Comparison of ENCODE assay signal across 20 cellular contexts in genomic region chr3:31096661-31097060, GRCh38.
DNase-seq lines count a peak whose midpoint lies in the region; ATAC-seq and TF ChIP-seq lines count a peak whose summit lies in the region.
"Had no signal": no experiment of that assay in that cellular context is flagged by ENCODE, and none has a peak within 500 bp of the region (broad histone marks: within the 10 kb centered on the region; RNA-seq: fewer than 3 reads in every experiment).

No MANE protein-coding gene starts in this region.

- peaks cover 0 to 5% (median 0%) of the 10 kb centered on the region in 11 experiments; a peak in 1 of 22 replicates for H3K9me3 ChIP-seq in BLaER1 treated with 17β-estradiol and CSF1 and Interleukin-3, amounts not matched to agents 10 nM and 100 nM (replicated peaks in 1 of 11)
- H3K9me3 ChIP-seq in SJSA1 (replicated peaks) (no peaks in the 10 kb centered on the region), SK-N-SH (no peaks in the 10 kb centered on the region)
- H3K9me3 ChIP-seq: right lobe of liver had no signal

- H3F3A ChIP-seq in SK-N-SH (replicated peaks; ENCODE audit: insufficient read depth): no peaks in the 10 kb centered on the region

- H4K20me1 ChIP-seq in BLaER1 treated with 17β-estradiol and CSF1 and Interleukin-3, amounts not matched to agents 10 nM and 100 nM: no peaks in the 10 kb centered on the region
- H4K20me1 ChIP-seq in SK-N-SH (ENCODE audit: insufficient read depth): no peaks in the 10 kb centered on the region

- TF ChIP-seq CTCF in mesothelial cell of epicardium (IDR thresholded peaks at IDR 0.05; ENCODE audit: unreplicated experiment) (no peak), SK-N-SH (IDR thresholded peaks at IDR 0.05) (no peak)

- H3K4me1 Mint-ChIP-seq in mesothelial cell of epicardium (peaks cover 28% of the 10 kb centered on the region), immature natural killer cell (peaks cover 0 to 9% of the 10 kb centered on the region in 2 donors)

- no peaks in the 10 kb centered on the region for H3K36me3 Mint-ChIP-seq in mesothelial cell of epicardium
- no peaks in the 10 kb centered on the region for H3K36me3 Mint-ChIP-seq in immature natural killer cell
- H3K36me3 Mint-ChIP-seq: CD8-positive, alpha-beta T cell had no signal

- H3K4me1 ChIP-seq in BLaER1 treated with 17β-estradiol and CSF1 and Interleukin-3, amounts not matched to agents 10 nM and 100 nM: peaks cover 8 to 24% (median 12%) of the 10 kb centered on the region in 10 experiments
- peaks cover 35% of the 10 kb centered on the region for H3K4me1 ChIP-seq in SJSA1 (replicated peaks)
- H3K4me1 ChIP-seq in SK-N-SH (ENCODE audit: control insufficient read depth in 1 of 2, insufficient read depth in 2 of 2, low read depth in 1 of 2, low read length in 1 of 2): no peaks in the 10 kb centered on the region

- POLR2A ChIA-PET in SK-N-SH (lab: Yijun Ruan, JAX): no interaction called here

- H3K27me3 Mint-ChIP-seq in mesothelial cell of epicardium (ENCODE audit: low read depth) (no peaks in the 10 kb centered on the region), immature natural killer cell (ENCODE audit: low read depth in 3 of 3) (no peaks in the 10 kb centered on the region)
- H3K27me3 Mint-ChIP-seq: stimulated activated naive CD8-positive, alpha-beta T cell treated with anti-CD3 and anti-CD28 coated beads, Interleukin-15, Interleukin-2, amounts not matched to agents 100 ng/mL and 50 ng/mL, for 24 hours had no signal

- H3K9me3 Mint-ChIP-seq in mesothelial cell of epicardium (no peaks in the 10 kb centered on the region), immature natural killer cell (peaks cover 0 to 3% (median 0%) of the 10 kb centered on the region in 6 donors)
- H3K9me3 Mint-ChIP-seq: activated B cell treated with CpG ODN at 0.5 μM for 24 hours; CD8-positive, alpha-beta T cell; stimulated activated naive CD8-positive, alpha-beta T cell treated with anti-CD3 and anti-CD28 coated beads, Interleukin-15, Interleukin-2, amounts not matched to agents 100 ng/mL and 50 ng/mL, for 24 hours had no signal

- no peak for TF ChIP-seq RAD21 in SK-N-SH (IDR thresholded peaks at IDR 0.05; ENCODE audit: low read length)

- WGBS in SK-N-SH (ENCODE audit: low lambda C conversion rate): 53% methylated on average over 3 of the region's 3 CpGs

- TF ChIP-seq EP300 in SK-N-SH (IDR thresholded peaks at IDR 0.05; ENCODE audit: borderline replicate concordance in 1 of 2, low read depth in 1 of 2, low read length in 1 of 2): no peak

- H3K27ac Mint-ChIP-seq in mesothelial cell of epicardium (peak overlapping the region; percentile 5), immature natural killer cell (no peak overlapping the region)
- H3K27ac Mint-ChIP-seq: activated B cell treated with CpG ODN at 0.5 μM for 24 hours; activated T-helper 2 cell treated with anti-CD3 and anti-CD28 coated beads, Interferon-gamma antibody, Interleukin-2, Interleukin-4, amounts not matched to agents 10 μg/mL and 5 μg/mL and 100 μg/mL, durations not matched to agents 14 hours and 24 hours and 36 hours; CD8-positive, alpha-beta T cell; stimulated activated naive CD8-positive, alpha-beta T cell treated with anti-CD3 and anti-CD28 coated beads, Interleukin-15, Interleukin-2, amounts not matched to agents 100 ng/mL and 50 ng/mL, for 24 hours had no signal

- no peak overlapping the region for H3K4me3 ChIP-seq in BLaER1 treated with 17β-estradiol and CSF1 and Interleukin-3, amounts not matched to agents 10 nM and 100 nM
- H3K4me3 ChIP-seq in SJSA1 (no peak overlapping the region), SK-N-SH (ENCODE audit: low read depth in 2 of 2, low read length in 1 of 2) (no peak overlapping the region)
- H3K4me3 ChIP-seq: right lobe of liver had no signal

- H3K4me3 Mint-ChIP-seq in mesothelial cell of epicardium (no peak overlapping the region), immature natural killer cell (no peak overlapping the region)
- H3K4me3 Mint-ChIP-seq: activated B cell treated with CpG ODN at 0.5 μM for 24 hours; CD8-positive, alpha-beta T cell; stimulated activated naive CD8-positive, alpha-beta T cell treated with anti-CD3 and anti-CD28 coated beads, Interleukin-15, Interleukin-2, amounts not matched to agents 100 ng/mL and 50 ng/mL, for 24 hours had no signal

- no peaks in the 10 kb centered on the region for H3K36me3 ChIP-seq in BLaER1 treated with 17β-estradiol and CSF1 and Interleukin-3, amounts not matched to agents 10 nM and 100 nM
- H3K36me3 ChIP-seq in SJSA1 (no peaks in the 10 kb centered on the region), SK-N-SH (replicated peaks in 1 of 2; ENCODE audit: control insufficient read depth in 1 of 2, insufficient read depth in 2 of 2, low read length in 1 of 2) (no peaks in the 10 kb centered on the region)
- H3K36me3 ChIP-seq: right lobe of liver had no signal

- peak; percentile 47 for ATAC-seq in HG03175 (IDR thresholded peaks at IDR 0.05; ENCODE audit: unreplicated experiment)
- ATAC-seq in GM19467 (IDR thresholded peaks at IDR 0.05; ENCODE audit: unreplicated experiment): no peak
- ATAC-seq: CD8-positive, alpha-beta T cell; left ventricle myocardium superior; right lobe of liver had no signal

- peak overlapping the region; percentile 0 to 58 (median 34); a peak in 17 of 22 replicates for H3K4me2 ChIP-seq in BLaER1 treated with 17β-estradiol and CSF1 and Interleukin-3, amounts not matched to agents 10 nM and 100 nM
- H3K4me2 ChIP-seq in SK-N-SH: no peak overlapping the region

- no peaks in the 10 kb centered on the region for H3K9me2 ChIP-seq in SK-N-SH

- H3K79me2 ChIP-seq in SK-N-SH (ENCODE audit: insufficient read depth): no peaks in the 10 kb centered on the region

- H2AFZ ChIP-seq in SK-N-SH (ENCODE audit: low read depth): no peak overlapping the region

- DNase-seq in SJSA1 (ENCODE audit: low read depth in 1 of 2, low spot score in 2 of 2) (peak in 1 of 2 experiments; percentile 46), mesothelial cell of epicardium (ENCODE audit: low spot score in 2 of 2, unreplicated experiment in 2 of 2) (no peak), immature natural killer cell (no peak), cerebellar nuclear complex (lab: John Stamatoyannopoulos, UW) (no peak), SK-N-SH (no peak)
- DNase-seq: activated B cell treated with CpG ODN at 0.5 μM for 24 hours; CD8-positive, alpha-beta T cell; left ventricle myocardium superior; NCI-H1930; NCI-H446 treated with DMSO at 0.1 percent for 48 hours; occipital lobe; right lobe of liver; SHP77; stimulated activated CD4-positive, alpha-beta T cell treated with anti-CD3 and anti-CD28 coated beads, Interleukin-1b, Interleukin-23, amount 100 ng/mL, for 48 hours; trophoblast cell had no signal

- CTCF ChIA-PET in SK-N-SH (lab: Yijun Ruan, JAX): no interaction called here

- no peak overlapping the region for H3K9ac ChIP-seq in BLaER1 treated with 17β-estradiol and CSF1 and Interleukin-3, amounts not matched to agents 10 nM and 100 nM
- H3K9ac ChIP-seq in SK-N-SH: no peak overlapping the region

- H3K27me3 ChIP-seq in BLaER1 treated with 17β-estradiol and CSF1 and Interleukin-3, amounts not matched to agents 10 nM and 100 nM: no peaks in the 10 kb centered on the region
- H3K27me3 ChIP-seq in SJSA1 (replicated peaks) (no peaks in the 10 kb centered on the region), SK-N-SH (ENCODE audit: insufficient read depth) (no peaks in the 10 kb centered on the region; the same call in 1 of the 2 replicates)
- H3K27me3 ChIP-seq: right lobe of liver had no signal

- H3K27ac ChIP-seq in BLaER1 treated with 17β-estradiol and CSF1 and Interleukin-3, amounts not matched to agents 10 nM and 100 nM: peak overlapping the region in 2 of 11 experiments; percentile 17 to 31; a peak in 3 of 22 replicates
- H3K27ac ChIP-seq in SJSA1: peak overlapping the region; percentile 60
- no peak overlapping the region for H3K27ac ChIP-seq in SK-N-SH (ENCODE audit: low read depth in 2 of 2, low read length in 1 of 2)
- H3K27ac ChIP-seq: right lobe of liver had no signal

TF ChIP-seq in SK-N-SH, 30 proteins besides CTCF, POLR2A, EP300 and RAD21:
- TF ChIP-seq FOXJ3 (CRISPR knock-in tag; IDR thresholded peaks at IDR 0.05) (no peak), USF2 (IDR thresholded peaks at IDR 0.05; ENCODE audit: borderline replicate concordance, low read depth, low read length) (no peak), EZH2phosphoT487 (IDR thresholded peaks at IDR 0.05; ENCODE audit: borderline replicate concordance, low read depth) (no peak), ELF1 (IDR thresholded peaks at IDR 0.05) (no peak), SMC3 (IDR thresholded peaks at IDR 0.05; ENCODE audit: low read depth, low read length) (no peak), GATA2 (CRISPR knock-in tag; IDR thresholded peaks at IDR 0.05) (no peak)
- TF ChIP-seq, protein P1, sequence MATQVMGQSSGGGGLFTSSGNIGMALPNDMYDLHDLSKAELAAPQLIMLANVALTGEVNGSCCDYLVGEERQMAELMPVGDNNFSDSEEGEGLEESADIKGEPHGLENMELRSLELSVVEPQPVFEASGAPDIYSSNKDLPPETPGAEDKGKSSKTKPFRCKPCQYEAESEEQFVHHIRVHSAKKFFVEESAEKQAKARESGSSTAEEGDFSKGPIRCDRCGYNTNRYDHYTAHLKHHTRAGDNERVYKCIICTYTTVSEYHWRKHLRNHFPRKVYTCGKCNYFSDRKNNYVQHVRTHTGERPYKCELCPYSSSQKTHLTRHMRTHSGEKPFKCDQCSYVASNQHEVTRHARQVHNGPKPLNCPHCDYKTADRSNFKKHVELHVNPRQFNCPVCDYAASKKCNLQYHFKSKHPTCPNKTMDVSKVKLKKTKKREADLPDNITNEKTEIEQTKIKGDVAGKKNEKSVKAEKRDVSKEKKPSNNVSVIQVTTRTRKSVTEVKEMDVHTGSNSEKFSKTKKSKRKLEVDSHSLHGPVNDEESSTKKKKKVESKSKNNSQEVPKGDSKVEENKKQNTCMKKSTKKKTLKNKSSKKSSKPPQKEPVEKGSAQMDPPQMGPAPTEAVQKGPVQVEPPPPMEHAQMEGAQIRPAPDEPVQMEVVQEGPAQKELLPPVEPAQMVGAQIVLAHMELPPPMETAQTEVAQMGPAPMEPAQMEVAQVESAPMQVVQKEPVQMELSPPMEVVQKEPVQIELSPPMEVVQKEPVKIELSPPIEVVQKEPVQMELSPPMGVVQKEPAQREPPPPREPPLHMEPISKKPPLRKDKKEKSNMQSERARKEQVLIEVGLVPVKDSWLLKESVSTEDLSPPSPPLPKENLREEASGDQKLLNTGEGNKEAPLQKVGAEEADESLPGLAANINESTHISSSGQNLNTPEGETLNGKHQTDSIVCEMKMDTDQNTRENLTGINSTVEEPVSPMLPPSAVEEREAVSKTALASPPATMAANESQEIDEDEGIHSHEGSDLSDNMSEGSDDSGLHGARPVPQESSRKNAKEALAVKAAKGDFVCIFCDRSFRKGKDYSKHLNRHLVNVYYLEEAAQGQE (IDR thresholded peaks at IDR 0.05; ENCODE audit: low read depth, low read length): no peak
